8 cellular contexts compared by ENCODE assay signal in genomic region chr11:3406223-3406875, GRCh38. TPM values are rescaled to one million over a fixed set of nuclear protein-coding genes. Genes with fewer than 3 reads are reported as not detected.
DNase-seq lines count a peak whose midpoint lies in the region; ATAC-seq, FAIRE-seq and TF ChIP-seq lines count a peak whose summit lies in the region.
"Not testable (repeated sequence)": the region's sequence is repeated elsewhere in the genome, so short reads cannot be mapped to it uniquely, and the experiment has no call there.

No MANE protein-coding gene starts in this region.

- not testable (repeated sequence) for H3K36me3 ChIP-seq in WERI-Rb-1; HepG2 (replicated peaks in 1 of 2; ENCODE audit: control insufficient read depth in 1 of 2, insufficient read depth in 2 of 2, low read length in 2 of 2); neuronal stem cell (replicated peaks in 1 of 2; ENCODE audit: control insufficient read depth in 2 of 2, insufficient read depth in 2 of 2, low read length in 2 of 2)
- H3K36me3 ChIP-seq in K562 (ENCODE audit: control insufficient read depth, insufficient read depth, low read length) = peaks cover 25% of the 10 kb centered on the region; the same call in 2 of the 3 replicates

- peaks cover 14% of the 10 kb centered on the region; the same call in 2 of the 3 replicates for H3K79me2 ChIP-seq in K562 (ENCODE audit: control insufficient read depth, insufficient read depth, low read length)
- not testable (repeated sequence) for H3K79me2 ChIP-seq in HepG2 (ENCODE audit: insufficient read depth, low read length)

- WGBS in K562 (ENCODE audit: insufficient coverage, low coverage, missing lambda C conversion rate) = 69% methylated on average over 16 of the region's 17 CpGs
- 15% methylated on average over 6 of the region's 17 CpGs for WGBS in HepG2 (ENCODE audit: low lambda C conversion rate)
- WGBS in neuronal stem cell (ENCODE audit: extremely low coverage in 2 of 2, insufficient read length in 2 of 2, insufficient replicate concordance in 1 of 2), 2 donors = no CpG with 5 or more reads among the region's 17 CpGs

- not testable (repeated sequence) for H2BK120ac ChIP-seq in neuronal stem cell (ENCODE audit: low read depth, low read length)

- H3K14ac ChIP-seq in neuronal stem cell (ENCODE audit: low read length) = not testable (repeated sequence)

- H2BK5ac ChIP-seq in neuronal stem cell (ENCODE audit: low read length) = not testable (repeated sequence)

- not testable (repeated sequence) for H4K20me1 ChIP-seq in K562 (replicated peaks; ENCODE audit: control insufficient read depth, insufficient read depth, low read length); HepG2 (ENCODE audit: insufficient read depth, low read length)

- FAIRE-seq in K562 (lab: Jason Lieb, UNC); HepG2 (lab: Jason Lieb, UNC): not testable (repeated sequence)

- intact Hi-C loops in K562 (cut with micrococcal nuclease) (loop anchor here (5.0 to 10.0 kb wide), 2 partner anchors 189 to 512 kb away; partner anchors contain the start of gene MRGPRG), HepG2 (cut with micrococcal nuclease; ENCODE audit: unreplicated experiment) (loop anchor here (10.0 kb wide), 1 partner anchor 62 kb away; no protein-coding TSS in a partner anchor)
- intact Hi-C loops in posterior vena cava (cut with DNase I) = not testable (repeated sequence)

- H2BK12ac ChIP-seq in neuronal stem cell (ENCODE audit: low read length) = not testable (repeated sequence)

- not testable (repeated sequence) for TF ChIP-seq RAD21 in K562 (CRISPR knock-in tag; conservative IDR thresholded peaks at IDR 0.05 in 1 of 2, IDR thresholded peaks at IDR 0.05 in 1 of 2); HepG2 (CRISPR knock-in tag; IDR thresholded peaks at IDR 0.05)

- H2BK15ac ChIP-seq in neuronal stem cell (ENCODE audit: low read length) = not testable (repeated sequence)

- POLR2A ChIA-PET in K562 (lab: Yijun Ruan, JAX) = interaction anchor here (0.9 to 1.6 kb wide), 2 partner anchors 25 to 27 kb away, joined by 3 to 5 read pairs; partner anchors contain the start of gene ZNF195
- POLR2A ChIA-PET in HepG2 (lab: Yijun Ruan, JAX) = not testable (repeated sequence)

- CTCF ChIA-PET in K562 (lab: Yijun Ruan, JAX; ENCODE audit: low intra/inter-chr PET ratio); HepG2 (lab: Yijun Ruan, JAX; ENCODE audit: low intra/inter-chr PET ratio, low total read pairs): not testable (repeated sequence)

- not testable (repeated sequence) for H4K8ac ChIP-seq in neuronal stem cell (ENCODE audit: low read depth, low read length)

- H2AFZ ChIP-seq in K562 (ENCODE audit: low read depth, low read length); HepG2 (ENCODE audit: low read length); neuronal stem cell (ENCODE audit: low read length): not testable (repeated sequence)

- not testable (repeated sequence) for H3K4ac ChIP-seq in neuronal stem cell (ENCODE audit: low read length)

- not testable (repeated sequence) for H3K18ac ChIP-seq in neuronal stem cell (ENCODE audit: low read length)

- not testable (repeated sequence) for TF ChIP-seq POLR2A in NB4 (IDR thresholded peaks at IDR 0.05; ENCODE audit: extremely low read depth, insufficient read length); K562 (conservative IDR thresholded peaks at IDR 0.05); HepG2 (IDR thresholded peaks at IDR 0.05; ENCODE audit: insufficient read depth in 1 of 2, low read depth in 2 of 2, low read length in 2 of 2)

- not testable (repeated sequence) for TF ChIP-seq EP300 in K562 (IDR thresholded peaks at IDR 0.05; ENCODE audit: low read length); HepG2 (IDR thresholded peaks at IDR 0.05; ENCODE audit: low read depth in 2 of 2, low read length in 2 of 2); HepG2 (CRISPR knock-in tag; IDR thresholded peaks at IDR 0.05; ENCODE audit: borderline replicate concordance)

- BruUV-seq in K562 (replicated peaks; lab: Mats Ljungman, UMichigan) = TSS peak; percentile 15
- BruUV-seq in HepG2 (replicated peaks; lab: Mats Ljungman, UMichigan) = not testable (repeated sequence)

- not testable (repeated sequence) for H2AK5ac ChIP-seq in neuronal stem cell (ENCODE audit: low read depth, low read length)

- not testable (repeated sequence) for TF ChIP-seq CTCF in NB4 (IDR thresholded peaks at IDR 0.05; ENCODE audit: low read depth, low read length); WERI-Rb-1 (IDR thresholded peaks at IDR 0.05; ENCODE audit: low read depth, low read length); K562 (IDR thresholded peaks at IDR 0.05 in 2 of 3, conservative IDR thresholded peaks at IDR 0.05 in 1 of 3; ENCODE audit: insufficient read depth in 2 of 3, low read depth in 1 of 3, low read length in 3 of 3); epithelial cell of esophagus (IDR thresholded peaks at IDR 0.05; ENCODE audit: insufficient read depth, low read depth, low read length, missing control alignments)
- peak; percentile 35 for TF ChIP-seq CTCF in HepG2 (CRISPR knock-in tag; IDR thresholded peaks at IDR 0.05)

- peak overlapping the region in 1 of 2 experiments; percentile 77; a peak in 2 of 4 replicates for H3K9ac ChIP-seq in K562 (ENCODE audit: insufficient read depth in 1 of 2, low read depth in 2 of 2, low read length in 2 of 2)
- H3K9ac ChIP-seq in HepG2 (ENCODE audit: insufficient read depth, low read depth, low read length) = not testable (repeated sequence)
- peak overlapping the region; percentile 17 for H3K9ac ChIP-seq in neuronal stem cell (ENCODE audit: low read depth, low read length, poor library complexity)

- not testable (repeated sequence) for H4K91ac ChIP-seq in neuronal stem cell (ENCODE audit: low read depth, low read length, poor library complexity)

- H3K4me3 ChIP-seq in NB4 (ENCODE audit: low read depth, low read length) = peak overlapping the region; percentile 49
- not testable (repeated sequence) for H3K4me3 ChIP-seq in WERI-Rb-1 (ENCODE audit: low read depth, low read length); K562; epithelial cell of esophagus (ENCODE audit: low read length); neuronal stem cell (ENCODE audit: low read length in 2 of 2)
- peak overlapping the region in 1 of 3 experiments; percentile 37; a peak in 1 of 6 replicates for H3K4me3 ChIP-seq in HepG2 (replicated peaks in 1 of 3; ENCODE audit: insufficient read depth in 1 of 3, low read depth in 2 of 3, low read length in 3 of 3)

- not testable (repeated sequence) for H3K9me1 ChIP-seq in K562 (ENCODE audit: control insufficient read depth, insufficient read depth, low read length)

- H3K27me3 ChIP-seq in WERI-Rb-1 (ENCODE audit: insufficient read depth, low read depth, severe bottlenecking); K562 (ENCODE audit: control insufficient read depth in 2 of 2, insufficient read depth in 2 of 2, low read length in 2 of 2); HepG2 (ENCODE audit: control insufficient read depth in 1 of 2, insufficient read depth in 2 of 2, low read length in 2 of 2); neuronal stem cell (ENCODE audit: control insufficient read depth in 3 of 3, insufficient read depth in 3 of 3, low read depth in 1 of 3, low read length in 3 of 3): not testable (repeated sequence)

- peak; percentile 51 for DNase-seq in ELF-1 (ENCODE audit: low read depth, low spot score)
- peak; percentile 79 for DNase-seq in NB4 (ENCODE audit: low read depth)
- peak; percentile 53 for DNase-seq in WERI-Rb-1
- DNase-seq in K562 (ENCODE audit: extremely low read depth in 1 of 4, low spot score in 3 of 4); HepG2 (ENCODE audit: low spot score); neuronal stem cell (ENCODE audit: low spot score): not testable (repeated sequence)
- peak; percentile 27 for DNase-seq in epithelial cell of esophagus (ENCODE audit: low read depth)
- peak; percentile 66 for DNase-seq in posterior vena cava (ENCODE audit: low spot score)

- peaks cover 8 to 23% of the 10 kb centered on the region in 2 experiments; a peak in 4 of 5 replicates for H3K4me1 ChIP-seq in K562 (replicated peaks in 1 of 2; ENCODE audit: control insufficient read depth in 2 of 2, insufficient read depth in 2 of 2, low read length in 2 of 2)
- H3K4me1 ChIP-seq in HepG2 (ENCODE audit: insufficient read depth, low read length); neuronal stem cell (ENCODE audit: control insufficient read depth in 2 of 2, insufficient read depth in 1 of 2, low read depth in 1 of 2, low read length in 2 of 2): not testable (repeated sequence)

- H3K27ac ChIP-seq in WERI-Rb-1; K562 (ENCODE audit: extremely low read depth, low read depth, low read length); HepG2 (ENCODE audit: extremely low read length, insufficient read depth, low read length); neuronal stem cell (replicated peaks; ENCODE audit: low read length): not testable (repeated sequence)

- in situ Hi-C loops in K562 (cut with MboI) = loop anchor here (5.0 kb wide), 1 partner anchor 59 kb away; no protein-coding TSS in a partner anchor
- in situ Hi-C loops in HepG2 (cut with HindIII; ENCODE audit: extremely low pct_ligation_motif_present, low pct_unique_long_range_greater_than_20kb) = not testable (repeated sequence)

- H3K23ac ChIP-seq in neuronal stem cell (ENCODE audit: low read depth, low read length, poor library complexity) = not testable (repeated sequence)

- H3K79me1 ChIP-seq in neuronal stem cell (ENCODE audit: low read depth, low read length) = not testable (repeated sequence)

- not testable (repeated sequence) for H3K9me3 ChIP-seq in WERI-Rb-1 (ENCODE audit: severe bottlenecking); K562 (replicated peaks; ENCODE audit: control insufficient read depth, insufficient read depth, low read depth, low read length); HepG2 (ENCODE audit: low read length); neuronal stem cell (replicated peaks in 1 of 2; ENCODE audit: control insufficient read depth in 2 of 2, insufficient read depth in 1 of 2, low read depth in 1 of 2, low read length in 2 of 2)

- not testable (repeated sequence) for H3K4me2 ChIP-seq in K562 (ENCODE audit: insufficient read depth, low read length); neuronal stem cell (ENCODE audit: insufficient read depth, low read length, poor library complexity, severe bottlenecking)
- H3K4me2 ChIP-seq in HepG2 (ENCODE audit: low read depth, low read length) = peak overlapping the region; percentile 51

- ATAC-seq in K562 = not testable (repeated sequence)
- ATAC-seq in HepG2 = peak; percentile 45; the same call in 1 of the 3 replicates

RNA-seq across cellular contexts. Expression of gene ZNF195, which starts 27.4 kb away (rescaled TPM):
- 126 and 189 TPM in 2 replicates for total RNA-seq in K562 (2011; cell fraction: chromatin; rRNA removed; ENCODE audit: low replicate concordance)
- total RNA-seq in K562 (2011; cell fraction: nucleolus; rRNA removed) = 81.4 and 87.1 TPM in 2 replicates
- total RNA-seq in K562 (2011; cell fraction: nucleoplasm; rRNA removed) = 129 and 187 TPM in 2 replicates
- total RNA-seq in K562 (2014; rRNA removed) = 48.9 and 53.8 TPM in 2 replicates
- total RNA-seq in K562 (2014; rRNA removed; fragmentation: Illumina TruSeq; extraction: Trizol) = 75.5 and 86.4 TPM in 2 replicates
- 54.2 and 61.5 TPM in 2 replicates for total RNA-seq in K562 (2015; rRNA removed; fragmentation: Illumina TruSeq; extraction: Trizol)
- total RNA-seq in K562 (2021) = 45.6 and 49.4 TPM in 2 replicates
- polyA plus RNA-seq in K562 (2011; rRNA removed) = 59.7 and 62.3 TPM in 2 replicates
- polyA plus RNA-seq in K562 (2011; cell fraction: cytosol; rRNA removed) = 17.0 and 25.9 TPM in 2 replicates
- 89.7 and 133 TPM in 2 replicates for polyA plus RNA-seq in K562 (2011; cell fraction: nucleus; rRNA removed)
- polyA plus RNA-seq in K562 (2012) = 29.4 and 42.9 TPM in 2 replicates
- 50.6 and 60.4 TPM in 2 replicates for polyA plus RNA-seq in K562 (2014; fragmentation: Illumina TruSeq; extraction: Trizol)
- polyA plus RNA-seq in K562 (2014; fragmentation: Nextera tagmentation; extraction: Ambion mirVana) = 10 to 100 TPM; 42.1 to 55.2 TPM
- polyA plus RNA-seq in K562 (2014; rRNA removed) = 59.0 and 67.4 TPM in 2 replicates
- polyA minus RNA-seq in K562 (2011; rRNA and poly(A)+ RNA removed) = 57.6 and 62.2 TPM in 2 replicates
- polyA minus RNA-seq in K562 (2011; cell fraction: cytosol; rRNA and poly(A)+ RNA removed) = 17.8 and 30.6 TPM in 2 replicates
- 86.4 and 92.7 TPM in 2 replicates for polyA minus RNA-seq in K562 (2011; cell fraction: nucleus; rRNA and poly(A)+ RNA removed)
- 31.4 and 38.0 TPM in 2 replicates for total RNA-seq in HepG2 (2016; rRNA removed; fragmentation: Illumina TruSeq; extraction: Trizol)
- 6.4 and 8.5 TPM in 2 replicates for total RNA-seq in HepG2 (2016; cell fraction: cytosol; rRNA removed; fragmentation: Illumina TruSeq; extraction: Trizol; ENCODE audit: low read depth)
- 30.7 and 39.1 TPM in 2 replicates for total RNA-seq in HepG2 (2016; cell fraction: insoluble cytoplasmic fraction; rRNA removed; fragmentation: Illumina TruSeq; extraction: Trizol)
- total RNA-seq in HepG2 (2016; cell fraction: membrane; rRNA removed; fragmentation: Illumina TruSeq; extraction: Trizol) = 16.1 and 20.2 TPM in 2 replicates
- 54.8 and 59.5 TPM in 2 replicates for total RNA-seq in HepG2 (2016; cell fraction: nucleus; rRNA removed; fragmentation: Illumina TruSeq; extraction: Trizol)
- polyA plus RNA-seq in HepG2 (2011; rRNA removed) = 12.7 and 17.3 TPM in 2 replicates
- 6.8 and 9.5 TPM in 2 replicates for polyA plus RNA-seq in HepG2 (2011; cell fraction: cytosol; rRNA removed)
- 15.8 and 17.7 TPM in 2 replicates for polyA plus RNA-seq in HepG2 (2011; cell fraction: nucleus; rRNA removed)
- 11.5 and 12.3 TPM in 2 replicates for polyA plus RNA-seq in HepG2 (2012)
- 3.2 and 3.6 TPM in 2 replicates for polyA plus RNA-seq in HepG2 (2016; cell fraction: cytosol; fragmentation: Illumina TruSeq; extraction: Trizol; ENCODE audit: low read depth)
- 29.8 and 32.0 TPM in 2 replicates for polyA plus RNA-seq in HepG2 (2016; cell fraction: insoluble cytoplasmic fraction; fragmentation: Illumina TruSeq; extraction: Trizol; ENCODE audit: low read depth)
- 5.8 and 6.2 TPM in 2 replicates for polyA plus RNA-seq in HepG2 (2016; cell fraction: membrane; fragmentation: Illumina TruSeq; extraction: Trizol; ENCODE audit: low read depth)
- 78.0 and 83.8 TPM in 2 replicates for polyA plus RNA-seq in HepG2 (2016; cell fraction: nucleus; fragmentation: Illumina TruSeq; extraction: Trizol; ENCODE audit: insufficient read depth, low read depth)
- 24.4 and 56.6 TPM in 2 replicates for polyA minus RNA-seq in HepG2 (2011; rRNA and poly(A)+ RNA removed; ENCODE audit: low replicate concordance)
- polyA minus RNA-seq in HepG2 (2011; cell fraction: cytosol; rRNA and poly(A)+ RNA removed) = 8.7 and 9.2 TPM in 2 replicates
- 63.3 and 70.1 TPM in 2 replicates for polyA minus RNA-seq in HepG2 (2011; cell fraction: nucleus; rRNA and poly(A)+ RNA removed)
- 31.7 TPM for polyA plus RNA-seq in neuronal stem cell (2013, experiment 1 of 2)
- polyA plus RNA-seq in neuronal stem cell (2013, experiment 2 of 2) = 33.2 TPM
- 10 to 100 TPM; 12.0 to 13.0 TPM for total RNA-seq in posterior vena cava
